Comparison of ENCODE assay signal across 8 cellular contexts in the genomic region with DNA sequence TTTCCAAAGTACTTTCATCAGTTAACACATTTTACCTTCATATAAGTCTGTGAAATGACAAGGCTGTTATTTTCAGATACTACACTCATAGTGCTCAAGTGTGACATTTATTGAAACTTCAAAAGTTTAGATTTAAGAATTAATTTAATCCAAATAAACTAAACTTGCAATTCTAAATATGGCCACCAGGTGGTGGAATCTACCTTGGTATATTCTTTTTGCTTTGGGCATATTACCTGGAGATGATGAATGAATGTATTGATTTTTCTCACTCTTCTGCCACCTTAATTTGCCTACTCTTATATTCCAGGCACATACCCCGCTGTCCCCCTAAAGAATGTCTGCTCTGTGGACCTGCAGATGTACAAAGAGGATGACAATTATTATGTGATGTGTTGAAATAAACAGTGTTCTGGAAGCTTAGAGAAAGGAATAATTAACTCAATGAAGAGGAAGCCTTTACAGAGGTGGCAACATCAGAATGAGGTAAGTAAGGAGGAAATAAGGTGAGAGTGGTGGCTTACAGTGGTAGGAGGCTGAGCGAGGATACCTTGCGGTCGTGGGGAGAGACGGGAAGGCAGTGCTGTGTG.
DNase-seq lines count a peak whose midpoint lies in the region; ATAC-seq and TF ChIP-seq lines count a peak whose summit lies in the region.

No MANE protein-coding gene starts in this region.

- intact Hi-C loops in A673 (cut with micrococcal nuclease; ENCODE audit: unreplicated experiment): loop anchor here (5.0 kb wide), 1 partner anchor 151 kb away; no protein-coding TSS in a partner anchor
- intact Hi-C loops in dorsolateral prefrontal cortex (cut with DNase I): loop anchor here (2.0 to 5.0 kb wide), 5 partner anchors 71 to 151 kb away; no protein-coding TSS in a partner anchor

- H3K36me3 ChIP-seq in A673 (ENCODE audit: insufficient read depth, low read length, poor library complexity, severe bottlenecking): no peaks in the 10 kb centered on the region
- no peaks in the 10 kb centered on the region for H3K36me3 ChIP-seq in parathyroid adenoma (ENCODE audit: control insufficient read depth, insufficient read depth, low read length)

- CTCF ChIA-PET in A673 (lab: Charles Lee): no interaction called here

- DNase-seq in A673 (ENCODE audit: low spot score) (peak; percentile 34), NCI-H748 (lab: John Stamatoyannopoulos, UW; ENCODE audit: unreplicated experiment) (peak; percentile 71), dorsolateral prefrontal cortex (no peak)

- TF ChIP-seq CTCF in A673 (conservative IDR thresholded peaks at IDR 0.05; ENCODE audit: low read depth, low read length) (peak; percentile 73), GM12874 (IDR thresholded peaks at IDR 0.05; ENCODE audit: insufficient read depth, low read depth, low read length) (peak; percentile 14; the same call in 1 of the 2 replicates), dorsolateral prefrontal cortex (IDR thresholded peaks at IDR 0.05 in 54 of 56, conservative IDR thresholded peaks at IDR 0.05 in 2 of 56; ENCODE audit: low read depth in 1 of 56, partially characterized antibody in 56 of 56) (peak; percentile 66 to 100 (median 84)), parathyroid adenoma (IDR thresholded peaks at IDR 0.05) (peak; percentile 93)

- BruUV-seq in A673 (replicated peaks; lab: Mats Ljungman, UMichigan): no TSS peak

- no peak overlapping the region for H3K4me2 ChIP-seq in parathyroid adenoma (ENCODE audit: low read length)

- H3K4me1 ChIP-seq in A673 (ENCODE audit: insufficient read depth, low read length, poor library complexity, severe bottlenecking) (peaks cover 5% of the 10 kb centered on the region), parathyroid adenoma (no peaks in the 10 kb centered on the region)

- POLR2A ChIA-PET in A673 (lab: Charles Lee; ENCODE audit: low non-redundant PET): no interaction called here

- no peak overlapping the region for H3K4me3 ChIP-seq in A673 (ENCODE audit: low read depth, low read length, poor library complexity, severe bottlenecking)
- no peak overlapping the region for H3K4me3 ChIP-seq in dorsolateral prefrontal cortex
- H3K4me3 ChIP-seq in parathyroid adenoma (ENCODE audit: low read depth, low read length): no peak overlapping the region

- ATAC-seq in HG02981 (IDR thresholded peaks at IDR 0.05; ENCODE audit: unreplicated experiment): no peak
- no peak for ATAC-seq in GM19395 (IDR thresholded peaks at IDR 0.05; ENCODE audit: unreplicated experiment)
- no peak for ATAC-seq in HG02973 (IDR thresholded peaks at IDR 0.05; ENCODE audit: unreplicated experiment)

- H3K27ac ChIP-seq in A673 (ENCODE audit: low read depth, low read length, poor library complexity, severe bottlenecking) (no peak overlapping the region), dorsolateral prefrontal cortex (no peak overlapping the region), parathyroid adenoma (no peak overlapping the region)

- no peaks in the 10 kb centered on the region for H3K79me2 ChIP-seq in parathyroid adenoma

- H3K9me3 ChIP-seq in A673 (ENCODE audit: low read depth, low read length, poor library complexity, severe bottlenecking) (no peaks in the 10 kb centered on the region), parathyroid adenoma (ENCODE audit: control insufficient read depth, low read length) (no peaks in the 10 kb centered on the region)

- no peak overlapping the region for H2AFZ ChIP-seq in parathyroid adenoma

- H3K9ac ChIP-seq in parathyroid adenoma: no peak overlapping the region

- H3K27me3 ChIP-seq in A673 (replicated peaks; ENCODE audit: insufficient read depth, low read depth, low read length, poor library complexity) (peaks cover 5% of the 10 kb centered on the region), dorsolateral prefrontal cortex (peaks cover 0 to 4% (median 0%) of the 10 kb centered on the region in 45 donors), parathyroid adenoma (ENCODE audit: control insufficient read depth, insufficient read depth, low read length) (no peaks in the 10 kb centered on the region)

Comparison
In these comparisons a context has a peak if more than half of its experiments do, and no peak if none do; other contexts are left out.
1. DNase-seq: peak in A673 (single experiment) and NCI-H748 (single experiment); none in dorsolateral prefrontal cortex (0 of 10).
2. CTCF ChIP-seq: peak in every context shown above with its lines; median percentile 93 in parathyroid adenoma; 84 in dorsolateral prefrontal cortex; 73 in A673; 14 in GM12874.